1 cellular context compared by ENCODE assay signal in genomic region chr22:16601437-16602223, GRCh38.
TF ChIP-seq lines count a peak whose summit lies in the region.

No MANE protein-coding gene starts in this region.

TF ChIP-seq in HEK293, 187 proteins besides CTCF, POLR2A, EP300 and RAD21 (continued from another document):
- TF ChIP-seq ZNF704 (tag by site-specific recombination; IDR thresholded peaks at IDR 0.05): no peak
- no peak for TF ChIP-seq SP3 (tag by site-specific recombination; IDR thresholded peaks at IDR 0.05)
- TF ChIP-seq ZNF155 (tag by site-specific recombination; IDR thresholded peaks at IDR 0.05): no peak
- no peak for TF ChIP-seq ZNF513 (tag by site-specific recombination; IDR thresholded peaks at IDR 0.05)
- no peak for TF ChIP-seq ZXDB (tag by site-specific recombination; IDR thresholded peaks at IDR 0.05)
- TF ChIP-seq ZNF394 (tag by site-specific recombination; IDR thresholded peaks at IDR 0.05; ENCODE audit: borderline replicate concordance): no peak
- no peak for TF ChIP-seq ZBTB21 (tag by site-specific recombination; IDR thresholded peaks at IDR 0.05)
- TF ChIP-seq ZNF335 (tag by site-specific recombination; conservative IDR thresholded peaks at IDR 0.05): no peak
- TF ChIP-seq ZNF664 (tag by site-specific recombination; IDR thresholded peaks at IDR 0.05): no peak
- TF ChIP-seq ZNF214 (tag by site-specific recombination; IDR thresholded peaks at IDR 0.05; ENCODE audit: borderline replicate concordance): no peak
- TF ChIP-seq KLF1 (tag by site-specific recombination; IDR thresholded peaks at IDR 0.05): no peak
- no peak for TF ChIP-seq ZNF596 (tag by site-specific recombination; IDR thresholded peaks at IDR 0.05)
